ENCODE assay signal across 28 cellular contexts in the genomic region with DNA sequence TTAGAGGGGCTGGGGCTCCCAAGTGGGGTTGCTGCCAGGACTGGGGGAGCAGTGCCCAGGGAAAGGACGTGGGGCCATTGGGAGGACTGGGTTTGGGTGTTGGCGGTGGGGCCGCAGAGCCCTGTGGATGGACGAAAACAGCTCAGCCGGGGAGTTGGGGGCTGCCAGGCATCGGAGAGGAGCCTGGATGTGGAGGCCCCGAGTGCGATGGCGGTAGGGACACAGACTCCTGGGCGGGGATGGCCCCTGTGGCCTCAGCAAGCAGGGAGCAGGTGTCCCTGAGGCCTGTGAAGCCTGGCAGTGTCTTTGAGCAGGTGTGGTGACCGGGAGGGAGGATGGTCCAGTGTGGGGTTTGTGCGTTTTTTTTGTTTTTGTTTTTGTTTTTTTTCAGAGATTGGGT. TPM values are rescaled to one million over a fixed set of nuclear protein-coding genes. Genes with fewer than 3 reads are reported as not detected.
DNase-seq lines count a peak whose midpoint lies in the region; ATAC-seq and TF ChIP-seq lines count a peak whose summit lies in the region.
"Had no signal": no experiment of that assay in that cellular context is flagged by ENCODE, and none has a peak within 500 bp of the region (broad histone marks: within the 10 kb centered on the region; RNA-seq: fewer than 3 reads in every experiment).

No MANE protein-coding gene starts in this region.

- peak overlapping the region; percentile 18 for H3K27ac Mint-ChIP-seq in CD8-positive, alpha-beta T cell
- H3K27ac Mint-ChIP-seq in glutamatergic neuron (ENCODE audit: unreplicated experiment) (peak overlapping the region; percentile 39), osteocyte (ENCODE audit: unreplicated experiment) (peak overlapping the region; percentile 31)
- H3K27ac Mint-ChIP-seq: memory B cell had no signal

- no peak for TF ChIP-seq CTCF in CD8-positive, alpha-beta T cell (IDR thresholded peaks at IDR 0.05)
- no peak for TF ChIP-seq CTCF in glutamatergic neuron (IDR thresholded peaks at IDR 0.05; ENCODE audit: partially characterized antibody, unreplicated experiment)
- no peak for TF ChIP-seq CTCF in osteocyte (IDR thresholded peaks at IDR 0.05)
- TF ChIP-seq CTCF in spleen (IDR thresholded peaks at IDR 0.05 in 8 of 11, conservative IDR thresholded peaks at IDR 0.05 in 3 of 11), result no peak

- peaks cover 47% of the 10 kb centered on the region for H3K36me3 Mint-ChIP-seq in CD8-positive, alpha-beta T cell
- no peaks in the 10 kb centered on the region for H3K36me3 Mint-ChIP-seq in glutamatergic neuron (ENCODE audit: unreplicated experiment)
- peaks cover 9% of the 10 kb centered on the region for H3K36me3 Mint-ChIP-seq in osteocyte (ENCODE audit: unreplicated experiment)

- H3K4me1 Mint-ChIP-seq in CD8-positive, alpha-beta T cell (ENCODE audit: low read depth), result peaks cover 41% of the 10 kb centered on the region
- H3K4me1 Mint-ChIP-seq in glutamatergic neuron (ENCODE audit: low read depth, unreplicated experiment) (peaks cover 30% of the 10 kb centered on the region), osteocyte (ENCODE audit: unreplicated experiment) (peaks cover 20% of the 10 kb centered on the region)

- CTCF ChIA-PET in CD8-positive, alpha-beta T cell (lab: Charles Lee), result no interaction called here

- POLR2A ChIA-PET in CD8-positive, alpha-beta T cell (lab: Charles Lee), result interaction anchor here (0.9 kb wide), 1 partner anchor 14 kb away, joined by 3 read pairs; no protein-coding TSS in a partner anchor

- 88 to 96% (median 92%) methylated on average over 12 of the region's 12 CpGs for WGBS in spleen, 5 donors

- TF ChIP-seq POLR2A in spleen (IDR thresholded peaks at IDR 0.05), result no peak

- H3K9me3 Mint-ChIP-seq in CD8-positive, alpha-beta T cell, result no peaks in the 10 kb centered on the region
- H3K9me3 Mint-ChIP-seq in glutamatergic neuron (ENCODE audit: unreplicated experiment), result peaks cover 4% of the 10 kb centered on the region
- H3K9me3 Mint-ChIP-seq in osteocyte (ENCODE audit: unreplicated experiment), result no peaks in the 10 kb centered on the region
- H3K9me3 Mint-ChIP-seq: memory B cell, naive B cell had no signal

- no peak for ATAC-seq in CD8-positive, alpha-beta T cell
- ATAC-seq in GM19351 (IDR thresholded peaks at IDR 0.05; ENCODE audit: unreplicated experiment) (no peak), Right ventricle myocardium superior (ENCODE audit: poor library complexity) (no peak)
- ATAC-seq: PC-3 had no signal

- H3K9me3 ChIP-seq in CD8-positive, alpha-beta T cell (ENCODE audit: low read length), result no peaks in the 10 kb centered on the region
- H3K9me3 ChIP-seq in spleen, result no peaks in the 10 kb centered on the region
- H3K9me3 ChIP-seq: adrenal gland, HAP-1, heart left ventricle, psoas muscle, tibial nerve had no signal

- no peak overlapping the region for H3K4me3 Mint-ChIP-seq in CD8-positive, alpha-beta T cell
- H3K4me3 Mint-ChIP-seq in glutamatergic neuron (ENCODE audit: unreplicated experiment), result no peak overlapping the region
- H3K4me3 Mint-ChIP-seq in osteocyte (ENCODE audit: unreplicated experiment), result no peak overlapping the region
- H3K4me3 Mint-ChIP-seq: memory B cell, naive B cell had no signal

- no peak overlapping the region for H3K27ac ChIP-seq in CD8-positive, alpha-beta T cell (ENCODE audit: low read depth, low read length)
- no peak overlapping the region for H3K27ac ChIP-seq in spleen
- H3K27ac ChIP-seq: adrenal gland, KMS-11, psoas muscle, skin epidermis, tibial nerve had no signal

- DNase-seq in CD8-positive, alpha-beta T cell, result no peak
- DNase-seq in H7 (peak; percentile 70), glutamatergic neuron (no peak), osteocyte (ENCODE audit: extremely low spot score, unreplicated experiment) (no peak), NCI-H2107 (lab: John Stamatoyannopoulos, UW) (no peak), Right ventricle myocardium superior (no peak), spleen (no peak)
- DNase-seq: adrenal gland; DMS53; GDM1; left cardiac atrium; naive B cell; NCI-H187 treated with DMSO at 0.1 percent for 48 hours; NCI-H2227 treated with DMSO at 0.1 percent for 48 hours; NCI-H774; PC-3; psoas muscle; SHP77 treated with DMSO at 0.1 percent for 48 hours; stimulated activated CD4-positive, alpha-beta T cell treated with anti-CD3 and anti-CD28 coated beads, Interleukin-2, amount 100 ng/mL, for 24 hours; stimulated activated naive CD4-positive, alpha-beta T cell treated with Interleukin-2 at 50 U/mL for 16 hours; SW 1271 had no signal

- peaks cover 7% of the 10 kb centered on the region for H3K4me1 ChIP-seq in CD8-positive, alpha-beta T cell (ENCODE audit: insufficient read depth, low read length)
- H3K4me1 ChIP-seq in spleen, result peaks cover 0 to 59% (median 9%) of the 10 kb centered on the region in 6 donors
- H3K4me1 ChIP-seq: adrenal gland, HAP-1, psoas muscle had no signal

- H3K27me3 Mint-ChIP-seq in CD8-positive, alpha-beta T cell (ENCODE audit: low read depth), result no peaks in the 10 kb centered on the region
- peaks cover 10% of the 10 kb centered on the region for H3K27me3 Mint-ChIP-seq in glutamatergic neuron (ENCODE audit: unreplicated experiment)
- no peaks in the 10 kb centered on the region for H3K27me3 Mint-ChIP-seq in osteocyte (ENCODE audit: unreplicated experiment)
- H3K27me3 Mint-ChIP-seq: memory B cell, naive B cell had no signal

- intact Hi-C loops in CD8-positive, alpha-beta T cell (cut with DNase I, micrococcal nuclease), result loop anchor here in 1 of 2 experiments (2.0 kb wide), 1 partner anchor 20 kb away; no protein-coding TSS in a partner anchor
- intact Hi-C loops in Right ventricle myocardium superior (cut with DNase I), result no loop called here
- intact Hi-C loops in spleen (cut with DNase I; ENCODE audit: low total_unique reads), result no loop called here

- no peaks in the 10 kb centered on the region for H3K27me3 ChIP-seq in CD8-positive, alpha-beta T cell (ENCODE audit: insufficient read depth, low read length)
- H3K27me3 ChIP-seq in H7 (ENCODE audit: control insufficient read depth, insufficient read depth, low read length), result no peaks in the 10 kb centered on the region
- no peaks in the 10 kb centered on the region for H3K27me3 ChIP-seq in spleen (replicated peaks in 1 of 7)
- H3K27me3 ChIP-seq: adrenal gland, heart left ventricle, tibial nerve had no signal

- peaks cover 29% of the 10 kb centered on the region for H3K36me3 ChIP-seq in CD8-positive, alpha-beta T cell (ENCODE audit: insufficient read depth, low read length)
- H3K36me3 ChIP-seq in H7 (replicated peaks; ENCODE audit: control insufficient read depth, insufficient read depth, low read length), result peaks cover 7% of the 10 kb centered on the region
- peaks cover 0 to 35% (median 29%) of the 10 kb centered on the region in 6 donors for H3K36me3 ChIP-seq in spleen

- no peak overlapping the region for H3K4me3 ChIP-seq in CD8-positive, alpha-beta T cell (ENCODE audit: low read depth, low read length)
- H3K4me3 ChIP-seq in H7 (ENCODE audit: insufficient read depth, low read depth, low read length), result no peak overlapping the region
- no peak overlapping the region for H3K4me3 ChIP-seq in spleen
- H3K4me3 ChIP-seq: adrenal gland, HAP-1, psoas muscle, skin epidermis, tibial nerve had no signal

RNA-seq across cellular contexts. Expression of gene CTDP1, which starts 13.3 kb away (rescaled TPM):
- 100 to 1,000 TPM; 110 to 121 TPM for total RNA-seq in CD8-positive, alpha-beta T cell
- total RNA-seq in H7 (2014; rRNA removed; shearing (Covaris generic)), result 38.9 and 39.1 TPM in 2 replicates
- total RNA-seq in glutamatergic neuron (ENCODE audit: unreplicated experiment), result 34.8 TPM
- 23.1 and 23.2 TPM in 2 replicates for total RNA-seq in osteocyte
- total RNA-seq in Right ventricle myocardium superior, result 8.7 TPM
- 10 to 100 TPM; 24.5 to 54.6 (median 30.5) TPM for total RNA-seq in spleen
- 10 to 100 TPM; 13.6 to 20.8 (median 18.0) TPM for polyA plus RNA-seq in spleen
